20 cellular contexts compared by ENCODE assay signal in genomic region chr10:31074357-31075065, GRCh38. TPM values are rescaled to one million over a fixed set of nuclear protein-coding genes. Genes with fewer than 3 reads are reported as not detected.
DNase-seq lines count a peak whose midpoint lies in the region; ATAC-seq, FAIRE-seq and TF ChIP-seq lines count a peak whose summit lies in the region.
"Had no signal": no experiment of that assay in that cellular context is flagged by ENCODE, and none has a peak within 500 bp of the region (broad histone marks: within the 10 kb centered on the region; RNA-seq: fewer than 3 reads in every experiment).

No MANE protein-coding gene starts in this region.

- no peak for TF ChIP-seq EP300 in H1 (IDR thresholded peaks at IDR 0.05; ENCODE audit: borderline replicate concordance in 1 of 2, low read depth in 2 of 2, low read length in 2 of 2)

- TF ChIP-seq POLR2A in H1 (IDR thresholded peaks at IDR 0.05; ENCODE audit: control extremely low read depth in 1 of 2, low read depth in 2 of 2, low read length in 2 of 2) (no peak), GM18505 (IDR thresholded peaks at IDR 0.05; ENCODE audit: borderline replicate concordance, extremely low read depth, insufficient read depth, insufficient read length) (no peak)

- H3K9me3 ChIP-seq in H1 (ENCODE audit: insufficient read depth in 2 of 2, low read depth in 1 of 2, low read length in 1 of 2) (no peaks in the 10 kb centered on the region), osteoblast (ENCODE audit: low read depth, low read length) (no peaks in the 10 kb centered on the region)
- H3K9me3 ChIP-seq: psoas muscle, thyroid gland had no signal

- no peak overlapping the region for H3K4ac ChIP-seq in H1 (replicated peaks; ENCODE audit: insufficient read length, low read depth, low read length)

- H3K23me2 ChIP-seq in H1 (ENCODE audit: low read depth, low read length) = no peaks in the 10 kb centered on the region

- TF ChIP-seq CTCF in H1 (IDR thresholded peaks at IDR 0.05; ENCODE audit: control extremely low read depth in 1 of 3, insufficient read depth in 1 of 3, low read depth in 1 of 3, low read length in 3 of 3) (no peak), osteoblast (IDR thresholded peaks at IDR 0.05; ENCODE audit: extremely low read depth, low read depth, low read length) (no peak), osteocyte (IDR thresholded peaks at IDR 0.05) (no peak)

- H2BK5ac ChIP-seq in H1 (ENCODE audit: low read depth, low read length) = no peak overlapping the region

- no peaks in the 10 kb centered on the region for H3K79me1 ChIP-seq in H1 (ENCODE audit: low read depth, low read length)

- H3K27me3 ChIP-seq in ACC112 (ENCODE audit: insufficient read depth, low read length) = no peaks in the 10 kb centered on the region
- H3K27me3 ChIP-seq in H1 (replicated peaks in 1 of 4; ENCODE audit: control insufficient read depth in 3 of 4, extremely low read depth in 1 of 4, insufficient read depth in 3 of 4, low read length in 3 of 4) = no peaks in the 10 kb centered on the region
- H3K27me3 ChIP-seq in osteoblast (ENCODE audit: insufficient read depth, low read length) = no peaks in the 10 kb centered on the region
- H3K27me3 ChIP-seq: thyroid gland had no signal

- CTCF ChIA-PET in H1 (lab: Charles Lee; ENCODE audit: partially characterized antibody) = interaction anchor here (1.0 to 1.2 kb wide), 2 partner anchors 22 to 322 kb away, joined by 3 to 4 read pairs; no protein-coding TSS in a partner anchor

- H4K8ac ChIP-seq in H1 (ENCODE audit: extremely low read depth, insufficient read depth, low read length) = peak overlapping the region; percentile 28; the same call in 1 of the 2 replicates

- no peak overlapping the region for H2BK12ac ChIP-seq in H1 (ENCODE audit: low read depth, low read length)

- H3K4me3 ChIP-seq in ACC112 (ENCODE audit: low read depth, low read length) (no peak overlapping the region), H1 (ENCODE audit: extremely low read depth in 1 of 4, insufficient read depth in 2 of 4, low read depth in 3 of 4, low read length in 4 of 4) (no peak overlapping the region), osteoblast (ENCODE audit: insufficient read depth, low read length) (no peak overlapping the region)
- H3K4me3 ChIP-seq: lung, psoas muscle, thyroid gland had no signal

- H3K9ac ChIP-seq in H1 (replicated peaks in 1 of 4; ENCODE audit: extremely low read depth in 1 of 4, low read depth in 3 of 4, low read length in 3 of 4) = no peak overlapping the region

- H2AFZ ChIP-seq in ACC112 (ENCODE audit: low read length, unreplicated experiment) = no peak overlapping the region
- H2AFZ ChIP-seq in H1 (ENCODE audit: low read length) = peak overlapping the region; percentile 34; the same call in 1 of the 2 replicates
- no peak overlapping the region for H2AFZ ChIP-seq in osteoblast (ENCODE audit: low read length)

- H3K27ac ChIP-seq in ACC112 (ENCODE audit: low read depth, low read length) (peak overlapping the region; percentile 52), H1 (ENCODE audit: low read depth, low read length) (no peak overlapping the region), osteoblast (ENCODE audit: low read depth, low read length) (peak overlapping the region; percentile 87)
- H3K27ac ChIP-seq: psoas muscle, thyroid gland, WERI-Rb-1 had no signal

- no peak for ATAC-seq in HG03469 (IDR thresholded peaks at IDR 0.05; ENCODE audit: unreplicated experiment)
- no peak for ATAC-seq in GM18505 (IDR thresholded peaks at IDR 0.05; ENCODE audit: unreplicated experiment)
- ATAC-seq: CD8-positive, alpha-beta T cell; naive thymus-derived CD8-positive, alpha-beta T cell had no signal

- no peak overlapping the region for H2BK20ac ChIP-seq in H1 (ENCODE audit: low read length)

- H3K4me1 Mint-ChIP-seq in osteocyte (ENCODE audit: unreplicated experiment) = peaks cover 29% of the 10 kb centered on the region

- H3K79me2 ChIP-seq in ACC112 (ENCODE audit: control insufficient read depth, insufficient read depth, low read length, unreplicated experiment) (no peaks in the 10 kb centered on the region), H1 (ENCODE audit: control insufficient read depth in 1 of 2, insufficient read depth in 2 of 2, low read length in 2 of 2) (no peaks in the 10 kb centered on the region), osteoblast (ENCODE audit: insufficient read depth, low read length) (no peaks in the 10 kb centered on the region)

- no peak overlapping the region for H3K23ac ChIP-seq in H1 (ENCODE audit: insufficient read length)

- H2AK5ac ChIP-seq in H1 (ENCODE audit: low read depth, low read length) = no peak overlapping the region

- no peak overlapping the region for H2BK120ac ChIP-seq in H1 (replicated peaks; ENCODE audit: low read depth, low read length)

- H3K27ac Mint-ChIP-seq in osteocyte (ENCODE audit: unreplicated experiment) = no peak overlapping the region
- H3K27ac Mint-ChIP-seq: CD8-positive, alpha-beta T cell; naive thymus-derived CD8-positive, alpha-beta T cell had no signal

- peak; percentile 3 for DNase-seq in NCI-H2171 (lab: John Stamatoyannopoulos, UW)
- no peak for DNase-seq in H1 (ENCODE audit: low read depth in 1 of 2, low spot score in 2 of 2)
- DNase-seq in osteoblast (ENCODE audit: insufficient read length, low spot score, missing footprints) = no peak
- no peak for DNase-seq in osteocyte (ENCODE audit: extremely low spot score, unreplicated experiment)
- no peak for DNase-seq in globus pallidus (ENCODE audit: low spot score)
- DNase-seq: activated CD4-positive, alpha-beta T cell treated with anti-CD3 and anti-CD28 coated beads, Interleukin-2, amount 50 U/mL, for 48 hours; activated naive CD4-positive, alpha-beta T cell treated with Interleukin-2 at 50 U/mL for 16 hours; CD8-positive, alpha-beta T cell; DMS79; MM.1S; naive thymus-derived CD8-positive, alpha-beta T cell; NCI-H187 treated with DMSO at 0.1 percent for 48 hours; psoas muscle; stimulated activated CD4-positive, alpha-beta T cell treated with anti-CD3 and anti-CD28 coated beads, Interleukin-12 subunit alpha, Interleukin-12 subunit beta, amount 100 ng/mL, for 4 hours; thyroid gland; WERI-Rb-1 had no signal

- H3K4me3 Mint-ChIP-seq in osteocyte (ENCODE audit: unreplicated experiment) = no peak overlapping the region
- H3K4me3 Mint-ChIP-seq: CD8-positive, alpha-beta T cell; naive thymus-derived CD8-positive, alpha-beta T cell had no signal

- H3K36me3 ChIP-seq in ACC112 (ENCODE audit: insufficient read depth, low read length) (no peaks in the 10 kb centered on the region), H1 (ENCODE audit: control insufficient read depth in 2 of 4, insufficient read depth in 4 of 4, low read length in 3 of 4) (peaks cover 0 to 2% (median 0%) of the 10 kb centered on the region in 4 experiments; a peak in 1 of 8 replicates), osteoblast (ENCODE audit: insufficient read depth, low read length) (no peaks in the 10 kb centered on the region)
- H3K36me3 ChIP-seq: thyroid gland, WERI-Rb-1 had no signal

- WGBS in H1 (ENCODE audit: extremely low coverage in 1 of 2, insufficient coverage in 1 of 2, insufficient read length in 1 of 2, insufficient replicate concordance in 2 of 2, low coverage in 1 of 2, low lambda C conversion rate in 2 of 2, missing lambda C conversion rate in 1 of 2), 2 experiments = 87% methylated on average over 7 of the region's 7 CpGs; no CpG with 5 or more reads in 1 of the 2 experiments

- H4K5ac ChIP-seq in H1 (ENCODE audit: insufficient read length, low read depth, low read length) = no peak overlapping the region

- TF ChIP-seq RAD21 in H1 (IDR thresholded peaks at IDR 0.05 in 1 of 2, conservative IDR thresholded peaks at IDR 0.05 in 1 of 2; ENCODE audit: low read depth in 2 of 2, low read length in 2 of 2) = no peak

- no peaks in the 10 kb centered on the region for H3K27me3 Mint-ChIP-seq in osteocyte (ENCODE audit: unreplicated experiment)

- H2BK15ac ChIP-seq in H1 (ENCODE audit: low read length) = no peak overlapping the region

- 0 out of 2 replicates have a peak overlapping the region, but pooled peaks have one; percentile 9 for H3K18ac ChIP-seq in H1 (ENCODE audit: extremely low read depth, low read length)

- H3K14ac ChIP-seq in H1 (ENCODE audit: insufficient read length) = no peak overlapping the region

- peak overlapping the region in 1 of 2 experiments; percentile 17; a peak in 1 of 4 replicates for H3K4me2 ChIP-seq in H1 (ENCODE audit: insufficient read depth in 1 of 2, low read depth in 2 of 2, low read length in 2 of 2)
- H3K4me2 ChIP-seq in osteoblast (ENCODE audit: insufficient read depth, low read length) = no peak overlapping the region

- H3K4me1 ChIP-seq in ACC112 (ENCODE audit: control insufficient read depth, insufficient read depth, low read length, unreplicated experiment) (peaks cover 35% of the 10 kb centered on the region), H1 (replicated peaks in 1 of 4; ENCODE audit: control insufficient read depth in 3 of 4, insufficient read depth in 4 of 4, low read length in 3 of 4) (peaks cover 2 to 9% (median 6%) of the 10 kb centered on the region in 4 experiments; a peak in 3 of 7 replicates), osteoblast (ENCODE audit: insufficient read depth, low read length) (peaks cover 44% of the 10 kb centered on the region)
- H3K4me1 ChIP-seq: psoas muscle had no signal

- POLR2A ChIA-PET in H1 (lab: Charles Lee; ENCODE audit: partially characterized antibody) = no interaction called here

- no peak for FAIRE-seq in H1 (lab: Jason Lieb, UNC)

- H3K36me3 Mint-ChIP-seq in osteocyte (ENCODE audit: unreplicated experiment) = no peaks in the 10 kb centered on the region
- H3K36me3 Mint-ChIP-seq: CD8-positive, alpha-beta T cell; naive thymus-derived CD8-positive, alpha-beta T cell had no signal

- H4K20me1 ChIP-seq in H1 (replicated peaks in 1 of 2; ENCODE audit: control insufficient read depth in 1 of 2, insufficient read depth in 2 of 2, low read length in 2 of 2) = no peaks in the 10 kb centered on the region
- H4K20me1 ChIP-seq in osteoblast (ENCODE audit: insufficient read depth, low read length) = no peaks in the 10 kb centered on the region

- H3K56ac ChIP-seq in H1 (replicated peaks; ENCODE audit: insufficient read length, low read depth, low read length) = no peak overlapping the region

- H3K9me3 Mint-ChIP-seq in osteocyte (ENCODE audit: unreplicated experiment) = no peaks in the 10 kb centered on the region
- H3K9me3 Mint-ChIP-seq: CD8-positive, alpha-beta T cell; naive thymus-derived CD8-positive, alpha-beta T cell had no signal

- no peak overlapping the region for H4K91ac ChIP-seq in H1 (replicated peaks; ENCODE audit: insufficient read length, low read length)

RNA-seq across cellular contexts. Expression of gene ZNF438, which starts 42.8 kb away (rescaled TPM):
- 1.4 and 1.7 TPM in 2 replicates for total RNA-seq in H1 (2021; fragmentation: NEBNext Ultra II Directional; extraction: Animal tissue kit (Norgen Biotek cat#: 25700))
- 0.86 and 0.95 TPM in 2 replicates for polyA plus RNA-seq in H1 (2011; rRNA removed)
- 1.1 TPM for polyA plus RNA-seq in H1 (2011; cell fraction: cytosol; rRNA removed)
- 1.1 TPM for polyA plus RNA-seq in H1 (2011; cell fraction: nucleus; rRNA removed)
- 1.0 to 1.4 TPM (median 1.3 TPM) in 4 replicates for polyA plus RNA-seq in H1 (2012, experiment 1 of 2)
- 0.18 TPM for polyA plus RNA-seq in H1 (2012, experiment 2 of 2)
- 0.83 TPM for polyA plus RNA-seq in H1 (2013, experiment 1 of 2)
- polyA plus RNA-seq in H1 (2013, experiment 2 of 2) = 1.1 TPM
- 2.4 and 2.9 TPM in 2 replicates for polyA minus RNA-seq in H1 (2011; rRNA and poly(A)+ RNA removed)
- not detected for polyA minus RNA-seq in H1 (2011; cell fraction: cytosol; rRNA and poly(A)+ RNA removed)
- polyA minus RNA-seq in H1 (2011; cell fraction: nucleus; rRNA and poly(A)+ RNA removed) = 2.4 TPM
- total RNA-seq in osteoblast (4.3 and 5.0 TPM in 2 replicates), osteocyte (4.8 and 6.7 TPM in 2 replicates)
